Comparison of ENCODE assay signal across 8 cellular contexts in the genomic region with DNA sequence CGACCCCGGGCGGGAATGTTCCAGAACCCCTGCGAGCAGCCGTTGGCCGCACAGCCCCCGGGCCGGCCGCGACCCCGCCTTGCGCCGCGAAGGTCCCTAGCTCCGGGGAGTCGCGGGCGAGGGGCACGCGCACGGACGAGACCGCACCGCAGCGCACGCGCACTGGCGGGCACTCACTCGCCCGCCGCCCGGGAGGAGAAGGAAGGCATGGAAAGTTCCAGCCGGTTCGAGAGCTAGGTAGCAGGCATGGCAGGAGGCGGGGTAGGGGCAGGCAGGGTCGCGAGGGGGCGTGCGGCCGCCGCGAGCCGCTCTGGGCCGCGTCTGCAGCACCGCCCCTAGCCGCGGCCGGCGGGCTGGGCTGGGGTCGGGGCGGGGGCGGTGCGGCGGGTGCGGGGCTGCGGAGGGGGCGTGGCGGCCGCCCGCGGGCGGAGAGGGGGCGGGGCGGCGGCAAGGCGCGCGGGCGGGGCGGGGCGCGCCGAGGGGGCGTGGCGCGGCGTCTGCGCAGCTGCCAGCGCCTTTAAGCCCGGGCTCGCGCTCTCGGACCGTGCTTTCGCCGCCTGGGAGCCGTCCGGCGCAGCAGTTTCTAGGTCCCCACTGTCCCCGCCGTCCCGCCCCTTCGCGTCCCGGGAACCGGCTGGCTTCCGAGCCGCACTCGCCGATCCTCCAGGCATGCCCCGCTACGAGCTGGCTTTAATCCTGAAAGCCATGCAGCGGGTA. TPM values are rescaled to one million over a fixed set of nuclear protein-coding genes. Genes with fewer than 3 reads are reported as not detected.
DNase-seq lines count a peak whose midpoint lies in the region; ATAC-seq and TF ChIP-seq lines count a peak whose summit lies in the region.

MRPS6 (plus strand) TSS at position 547 of the 717 bp plus-strand sequence; CDS start at position 670, 123 bp downstream.
SLC5A3 (plus strand) TSS at position 547 of the 717 bp plus-strand sequence. CDS start 21,621 bp downstream, outside the sequence.

- peaks cover 33% of the 10 kb centered on the region for H3K36me3 Mint-ChIP-seq in activated CD8-positive, alpha-beta T cell treated with anti-CD3 and anti-CD28 coated beads for 36 hours (ENCODE audit: low read depth)

- intact Hi-C loops in activated CD8-positive, alpha-beta T cell treated with anti-CD3 and anti-CD28 coated beads for 36 hours (cut with micrococcal nuclease): no loop called here
- intact Hi-C loops in lower lobe of right lung (cut with DNase I): no loop called here

- H3K27ac ChIP-seq in C4-2B (peak within 1 kb of the TSS; percentile 84), ectodermal cell (ENCODE audit: insufficient read depth, low read depth, low read length, poor library complexity, severe bottlenecking) (peak within 1 kb of the TSS; percentile 60), lower lobe of right lung (peak within 1 kb of the TSS; percentile 80)

- peak; percentile 21 for TF ChIP-seq CTCF in C4-2B (conservative IDR thresholded peaks at IDR 0.05)
- no peak for TF ChIP-seq CTCF in activated CD8-positive, alpha-beta T cell treated with anti-CD3 and anti-CD28 coated beads for 36 hours (IDR thresholded peaks at IDR 0.05)
- TF ChIP-seq CTCF in lower lobe of right lung (IDR thresholded peaks at IDR 0.05): no peak

- CTCF ChIA-PET in activated CD8-positive, alpha-beta T cell treated with anti-CD3 and anti-CD28 coated beads for 36 hours (lab: Charles Lee): interaction anchor here (0.8 to 6.6 kb wide), 4 partner anchors 19 to 275 kb away, joined by 3 to 57 read pairs (median 4); no protein-coding TSS in a partner anchor

- no peaks in the 10 kb centered on the region for H3K9me3 Mint-ChIP-seq in activated CD8-positive, alpha-beta T cell treated with anti-CD3 and anti-CD28 coated beads for 36 hours

- peak within 1 kb of the TSS; percentile 57 for H3K4me3 ChIP-seq in ectodermal cell (ENCODE audit: insufficient read depth, low read depth, low read length)
- peak within 1 kb of the TSS; percentile 73 for H3K4me3 ChIP-seq in lower lobe of right lung

- POLR2A ChIA-PET in activated CD8-positive, alpha-beta T cell treated with anti-CD3 and anti-CD28 coated beads for 36 hours (lab: Charles Lee): interaction anchor here (1.0 to 2.4 kb wide), 12 partner anchors 11 to 139 kb away, joined by 3 to 12 read pairs (median 4); no protein-coding TSS in a partner anchor

- H3K4me1 Mint-ChIP-seq in activated CD8-positive, alpha-beta T cell treated with anti-CD3 and anti-CD28 coated beads for 36 hours (ENCODE audit: low read depth): peaks cover 37% of the 10 kb centered on the region

- ATAC-seq in GM19328 (IDR thresholded peaks at IDR 0.05; ENCODE audit: unreplicated experiment): peak; percentile 71
- peak; percentile 36 for ATAC-seq in HG03469 (IDR thresholded peaks at IDR 0.05; ENCODE audit: unreplicated experiment)
- peak; percentile 69 for ATAC-seq in activated CD8-positive, alpha-beta T cell treated with anti-CD3 and anti-CD28 coated beads for 36 hours
- peak; percentile 88 to 92 for ATAC-seq in lower lobe of right lung

- no peaks in the 10 kb centered on the region for H3K9me3 ChIP-seq in ectodermal cell (ENCODE audit: control insufficient read depth, low read length)
- no peaks in the 10 kb centered on the region for H3K9me3 ChIP-seq in lower lobe of right lung

- 1% methylated on average over 104 of the region's 104 CpGs for WGBS in ectodermal cell, 2 experiments

- H3K4me1 ChIP-seq in ectodermal cell (ENCODE audit: control insufficient read depth, insufficient read depth, low read length) (peaks cover 22% of the 10 kb centered on the region), lower lobe of right lung (peaks cover 30% of the 10 kb centered on the region)

- H3K27ac Mint-ChIP-seq in activated CD8-positive, alpha-beta T cell treated with anti-CD3 and anti-CD28 coated beads for 36 hours: peak within 1 kb of the TSS; percentile 91

- H3K27me3 Mint-ChIP-seq in activated CD8-positive, alpha-beta T cell treated with anti-CD3 and anti-CD28 coated beads for 36 hours: no peaks in the 10 kb centered on the region

- H3K36me3 ChIP-seq in ectodermal cell (ENCODE audit: control insufficient read depth, insufficient read depth, low read length) (no peaks in the 10 kb centered on the region), lower lobe of right lung (no peaks in the 10 kb centered on the region)

- H3K27me3 ChIP-seq in ectodermal cell (ENCODE audit: control insufficient read depth, insufficient read depth, low read length, poor library complexity, severe bottlenecking) (peaks cover 8% of the 10 kb centered on the region), lower lobe of right lung (ENCODE audit: low read depth) (no peaks in the 10 kb centered on the region)

- peak within 1 kb of the TSS; percentile 95 for H3K4me3 Mint-ChIP-seq in activated CD8-positive, alpha-beta T cell treated with anti-CD3 and anti-CD28 coated beads for 36 hours

- DNase-seq in NCI-H774 (lab: John Stamatoyannopoulos, UW): peak; percentile 82
- DNase-seq in activated CD8-positive, alpha-beta T cell treated with anti-CD3 and anti-CD28 coated beads for 36 hours: peak; percentile 74
- DNase-seq in lower lobe of right lung: peak; percentile 92
- peak; percentile 41 to 61 (median 51) for DNase-seq in stimulated activated CD4-positive, alpha-beta T cell treated with anti-CD3 and anti-CD28 coated beads, TNF-alpha, amount 100 ng/mL, for 1 hour (ENCODE audit: low read depth in 3 of 3, low spot score in 1 of 3)

RNA-seq across cellular contexts. Expression of gene MRPS6, which starts in this region (rescaled TPM):
- total RNA-seq in activated CD8-positive, alpha-beta T cell treated with anti-CD3 and anti-CD28 coated beads for 36 hours: 10 to 100 TPM; 93.9 to 95.2 TPM
- polyA plus RNA-seq in ectodermal cell (2013, experiment 1 of 4): 223 TPM
- 202 TPM for polyA plus RNA-seq in ectodermal cell (2013, experiment 2 of 4)
- polyA plus RNA-seq in ectodermal cell (2013, experiment 3 of 4): 180 TPM
- 205 TPM for polyA plus RNA-seq in ectodermal cell (2013, experiment 4 of 4)
- total RNA-seq in lower lobe of right lung: 44.5 TPM

RNA-seq across cellular contexts. Expression of gene SLC5A3, which starts in this region (rescaled TPM):
- 10 to 100 TPM; 21.1 to 21.9 TPM for total RNA-seq in activated CD8-positive, alpha-beta T cell treated with anti-CD3 and anti-CD28 coated beads for 36 hours
- 27.5 TPM for polyA plus RNA-seq in ectodermal cell (2013, experiment 1 of 4)
- polyA plus RNA-seq in ectodermal cell (2013, experiment 2 of 4): 32.6 TPM
- polyA plus RNA-seq in ectodermal cell (2013, experiment 3 of 4): 19.9 TPM
- 24.0 TPM for polyA plus RNA-seq in ectodermal cell (2013, experiment 4 of 4)
- total RNA-seq in lower lobe of right lung: 17.4 TPM

Comparison
In these comparisons a context has a peak if more than half of its experiments do, and no peak if none do; other contexts are left out.
1. Peak in every context shown above with its lines: DNase-seq, ATAC-seq, H3K4me3 ChIP-seq and H3K27ac ChIP-seq.
2. ATAC-seq: peak in every context shown above with its lines; median percentile 90 in lower lobe of right lung; 71 in GM19328; 69 in activated CD8-positive, alpha-beta T cell treated with anti-CD3 and anti-CD28 coated beads for 36 hours; 36 in HG03469.